In the genomic region with DNA sequence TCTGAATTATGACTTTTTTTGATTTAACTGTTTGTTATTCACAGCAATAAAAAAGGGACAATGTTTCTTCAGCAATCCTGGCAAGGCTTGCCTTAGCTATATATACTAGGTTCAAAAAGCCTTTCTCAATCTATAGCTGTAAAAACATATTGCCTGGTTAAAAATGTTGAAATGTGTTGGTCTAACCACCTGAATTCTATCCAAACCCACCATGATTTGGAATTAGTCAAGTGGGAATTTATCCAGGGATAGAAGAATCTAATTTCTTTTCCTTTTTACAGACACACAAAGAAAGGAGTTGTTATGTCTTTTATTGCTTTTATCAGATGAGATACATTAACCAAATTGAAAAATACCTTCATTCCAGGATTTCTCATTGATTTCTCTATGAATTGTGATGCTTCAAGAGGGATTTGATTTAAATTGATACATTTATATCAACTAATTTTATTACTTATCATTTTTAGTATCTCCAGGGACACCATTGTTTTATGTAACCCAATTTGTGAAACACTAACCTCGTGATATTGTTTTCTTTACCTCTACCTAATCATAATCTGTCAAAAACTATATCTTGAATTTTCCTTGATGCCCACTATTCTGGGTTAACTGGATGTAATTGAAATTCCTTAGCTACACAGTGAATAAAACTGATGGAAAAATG, we compare ENCODE assay signal across 26 cellular contexts.
"Had no signal": no experiment of that assay in that cellular context is flagged by ENCODE, and none has a peak within 500 bp of the region (broad histone marks: within the 10 kb centered on the region; RNA-seq: fewer than 3 reads in every experiment).

No MANE protein-coding gene starts in this region.

- H3K27ac ChIP-seq: coronary artery, dorsolateral prefrontal cortex, esophagus muscularis mucosa, gastrocnemius medialis, heart right ventricle, left lung, lower lobe of right lung had no signal

- H3K27me3 Mint-ChIP-seq: naive B cell; naive thymus-derived CD8-positive, alpha-beta T cell had no signal

- H3K4me1 Mint-ChIP-seq: naive B cell; naive thymus-derived CD8-positive, alpha-beta T cell had no signal

- H3K27me3 ChIP-seq: dorsolateral prefrontal cortex, esophagus muscularis mucosa, gastrocnemius medialis, heart right ventricle, left lung had no signal

- H3K9me3 ChIP-seq: esophagus muscularis mucosa, gastrocnemius medialis, heart right ventricle, left lung, lower lobe of right lung, mucosa of descending colon had no signal

- ATAC-seq: gastrocnemius medialis; heart right ventricle; left cardiac atrium; left lung; left ventricle myocardium superior; lower lobe of right lung; mucosa of descending colon; naive thymus-derived CD8-positive, alpha-beta T cell had no signal

- DNase-seq: dermis blood vessel endothelial cell; dorsolateral prefrontal cortex; effector CD4-positive, alpha-beta T cell; effector memory CD4-positive, alpha-beta T cell; foreskin fibroblast; foreskin melanocyte; gastrocnemius medialis; glutamatergic neuron; head of caudate nucleus; heart right ventricle; hippocampal formation; left cardiac atrium; left lung; left ventricle myocardium superior; lower lobe of right lung; mesenchymal stem cell; mucosa of descending colon; naive B cell; naive thymus-derived CD8-positive, alpha-beta T cell had no signal

- H3K9me3 Mint-ChIP-seq: mesothelial cell of epicardium, naive B cell had no signal

- H3K4me1 ChIP-seq: esophagus muscularis mucosa, gastrocnemius medialis, heart right ventricle, left lung, lower lobe of right lung had no signal

- H3K4me3 Mint-ChIP-seq: mesothelial cell of epicardium; naive B cell; naive thymus-derived CD8-positive, alpha-beta T cell had no signal

- H3K36me3 ChIP-seq: esophagus muscularis mucosa, gastrocnemius medialis, heart right ventricle, left lung, lower lobe of right lung had no signal

- H3K36me3 Mint-ChIP-seq: mesothelial cell of epicardium; naive B cell; naive thymus-derived CD8-positive, alpha-beta T cell had no signal

- FAIRE-seq: colon, endothelial cell of umbilical vein, islet of Langerhans, keratinocyte had no signal

- H3K4me3 ChIP-seq: coronary artery, dorsolateral prefrontal cortex, esophagus muscularis mucosa, gastrocnemius medialis, heart right ventricle, left lung, lower lobe of right lung, mucosa of descending colon had no signal

- H3K27ac Mint-ChIP-seq: mesothelial cell of epicardium; naive B cell; naive thymus-derived CD8-positive, alpha-beta T cell had no signal
